Comparison of ENCODE assay signal across 9 cellular contexts in genomic region chr2:15588329-15588919, GRCh38. TPM values are rescaled to one million over a fixed set of nuclear protein-coding genes. Genes with fewer than 3 reads are reported as not detected.
DNase-seq lines count a peak whose midpoint lies in the region; ATAC-seq and TF ChIP-seq lines count a peak whose summit lies in the region.
"Had no signal": no experiment of that assay in that cellular context is flagged by ENCODE, and none has a peak within 500 bp of the region (broad histone marks: within the 10 kb centered on the region; RNA-seq: fewer than 3 reads in every experiment).

No MANE protein-coding gene starts in this region.

- no peak overlapping the region for H2AK5ac ChIP-seq in mesenchymal stem cell (ENCODE audit: low read length, severe bottlenecking)

- H3K79me1 ChIP-seq in mesenchymal stem cell (replicated peaks; ENCODE audit: low read length, poor library complexity, severe bottlenecking) = peaks cover 2% of the 10 kb centered on the region

- H4K91ac ChIP-seq in mesenchymal stem cell (ENCODE audit: low read length) = no peak overlapping the region

- peak; percentile 59 for TF ChIP-seq CTCF in LNCAP (IDR thresholded peaks at IDR 0.05)
- TF ChIP-seq CTCF in chondrocyte (IDR thresholded peaks at IDR 0.05) = peak; percentile 84

- H3K4me3 ChIP-seq in mesenchymal stem cell (ENCODE audit: insufficient read depth in 1 of 2, low read depth in 1 of 2, low read length in 2 of 2) = no peak overlapping the region

- ATAC-seq in GM21367 (IDR thresholded peaks at IDR 0.05; ENCODE audit: unreplicated experiment) (no peak), GM19351 (IDR thresholded peaks at IDR 0.05; ENCODE audit: unreplicated experiment) (no peak)

- no peak overlapping the region for H3K9ac ChIP-seq in mesenchymal stem cell (ENCODE audit: low read length)

- H3K36me3 ChIP-seq in mesenchymal stem cell (ENCODE audit: control insufficient read depth in 1 of 2, insufficient read depth in 2 of 2, low read depth in 1 of 2, low read length in 2 of 2) = no peaks in the 10 kb centered on the region

- peaks cover 20% of the 10 kb centered on the region for H3K4me1 Mint-ChIP-seq in chondrocyte (ENCODE audit: low read depth)

- no peak overlapping the region for H2BK15ac ChIP-seq in mesenchymal stem cell (ENCODE audit: low read depth, poor library complexity, severe bottlenecking)

- no peak overlapping the region for H3K23ac ChIP-seq in mesenchymal stem cell (ENCODE audit: low read length in 2 of 2)

- H3K27ac Mint-ChIP-seq in chondrocyte (ENCODE audit: unreplicated experiment) = no peak overlapping the region
- H3K27ac Mint-ChIP-seq: activated B cell treated with CpG ODN at 0.5 μM for 24 hours had no signal

- H3K4me1 ChIP-seq in mesenchymal stem cell (ENCODE audit: control insufficient read depth, insufficient read depth, low read depth, low read length) = peaks cover 4% of the 10 kb centered on the region

- no peak overlapping the region for H3K4me2 ChIP-seq in mesenchymal stem cell (ENCODE audit: low read length, poor library complexity, severe bottlenecking)

- H3K4ac ChIP-seq in mesenchymal stem cell (ENCODE audit: low read depth in 1 of 2, low read length in 2 of 2) = no peak overlapping the region

- no peak overlapping the region for H3K27ac ChIP-seq in mesenchymal stem cell (ENCODE audit: low read length, poor library complexity, severe bottlenecking)

- H3K18ac ChIP-seq in mesenchymal stem cell (ENCODE audit: low read depth in 1 of 2, low read length in 2 of 2) = no peak overlapping the region

- no peaks in the 10 kb centered on the region for H3K36me3 Mint-ChIP-seq in chondrocyte (ENCODE audit: low read depth)

- H3K9me3 ChIP-seq in mesenchymal stem cell (ENCODE audit: control insufficient read depth, low read length) = no peaks in the 10 kb centered on the region

- H2BK120ac ChIP-seq in mesenchymal stem cell (ENCODE audit: low read depth, low read length) = no peak overlapping the region

- no peak overlapping the region for H2AFZ ChIP-seq in mesenchymal stem cell (ENCODE audit: low read depth, low read length)

- peak; percentile 62 for DNase-seq in Daoy (ENCODE audit: low read depth)
- DNase-seq in RPMI7951 (ENCODE audit: low read depth) = peak; percentile 66
- DNase-seq in chondrocyte (ENCODE audit: low spot score) = no peak
- DNase-seq in mesenchymal stem cell = peak; percentile 68
- no peak for DNase-seq in GOT3 (lab: John Stamatoyannopoulos, UW)
- DNase-seq: activated B cell treated with CpG ODN at 0.5 μM for 24 hours had no signal

- H2BK12ac ChIP-seq in mesenchymal stem cell (ENCODE audit: low read length in 2 of 2) = no peak overlapping the region

- H3K4me3 Mint-ChIP-seq in chondrocyte (ENCODE audit: unreplicated experiment) = no peak overlapping the region
- H3K4me3 Mint-ChIP-seq: activated B cell treated with CpG ODN at 0.5 μM for 24 hours had no signal

- H3K27me3 Mint-ChIP-seq in chondrocyte (ENCODE audit: low read depth) = peaks cover 2% of the 10 kb centered on the region

- H2BK5ac ChIP-seq in mesenchymal stem cell (ENCODE audit: low read depth, low read length, poor library complexity, severe bottlenecking) = no peak overlapping the region

- no peak overlapping the region for H3K14ac ChIP-seq in mesenchymal stem cell (ENCODE audit: low read length in 2 of 2)

- no peaks in the 10 kb centered on the region for H3K27me3 ChIP-seq in mesenchymal stem cell (ENCODE audit: control insufficient read depth in 1 of 2, insufficient read depth in 1 of 2, low read length in 2 of 2)

- WGBS in mesenchymal stem cell = 57% methylated on average over 4 of the region's 4 CpGs

- no peaks in the 10 kb centered on the region for H3K9me3 Mint-ChIP-seq in chondrocyte (ENCODE audit: low read depth)
- H3K9me3 Mint-ChIP-seq: activated B cell treated with CpG ODN at 0.5 μM for 24 hours had no signal

- no peak overlapping the region for H4K8ac ChIP-seq in mesenchymal stem cell (ENCODE audit: low read length)

RNA-seq across cellular contexts. Expression of gene DDX1, which starts 3.2 kb away (rescaled TPM):
- 134 and 135 TPM in 2 replicates for total RNA-seq in Daoy (2014; rRNA removed; shearing (Covaris generic))
- 83.1 and 102 TPM in 2 replicates for total RNA-seq in RPMI7951 (2014; rRNA removed; shearing (Covaris generic))
- 82.2 to 103 TPM (median 89.9 TPM) in 3 replicates for total RNA-seq in chondrocyte
- 92.2 TPM for polyA plus RNA-seq in mesenchymal stem cell (2013, experiment 1 of 2)
- 94.3 TPM for polyA plus RNA-seq in mesenchymal stem cell (2013, experiment 2 of 2)

RNA-seq across cellular contexts. Expression of gene NBAS, which starts 27.3 kb away (rescaled TPM):
- 30.7 and 35.7 TPM in 2 replicates for total RNA-seq in Daoy (2014; rRNA removed; shearing (Covaris generic))
- 45.4 and 46.7 TPM in 2 replicates for total RNA-seq in RPMI7951 (2014; rRNA removed; shearing (Covaris generic))
- total RNA-seq in chondrocyte = 42.6 to 66.5 TPM (median 47.6 TPM) in 3 replicates
- polyA plus RNA-seq in mesenchymal stem cell (2013, experiment 1 of 2) = 22.8 TPM
- 22.6 TPM for polyA plus RNA-seq in mesenchymal stem cell (2013, experiment 2 of 2)

Comparison
In these comparisons a context has a peak if more than half of its experiments do, and no peak if none do; other contexts are left out.
1. DNase-seq: peak in Daoy (single experiment), RPMI7951 (single experiment) and mesenchymal stem cell (single experiment); none in chondrocyte (single experiment) and GOT3 (single experiment).